In the genomic region with DNA sequence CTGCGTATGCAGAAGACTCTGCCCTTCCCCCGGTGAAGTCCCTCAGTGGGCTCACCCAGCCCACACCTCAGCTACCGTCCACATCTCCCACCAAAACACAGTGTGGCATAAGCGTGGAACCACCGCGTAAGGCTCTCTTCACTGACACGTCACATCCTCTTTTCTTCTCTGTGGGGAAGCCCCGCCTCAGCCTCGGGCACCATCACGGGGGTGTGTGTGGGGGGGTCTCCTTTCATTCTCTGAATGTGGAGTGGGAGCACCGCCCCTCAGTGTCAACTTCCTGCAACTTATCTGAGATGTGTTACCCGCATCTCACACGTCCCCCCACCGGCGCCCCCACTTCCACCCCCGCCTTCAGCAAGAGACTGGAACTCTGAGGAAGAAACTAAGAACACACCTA, we compare ENCODE assay signal across 9 cellular contexts.
DNase-seq lines count a peak whose midpoint lies in the region; ATAC-seq and TF ChIP-seq lines count a peak whose summit lies in the region.
"Had no signal": no experiment of that assay in that cellular context is flagged by ENCODE, and none has a peak within 500 bp of the region (broad histone marks: within the 10 kb centered on the region; RNA-seq: fewer than 3 reads in every experiment).

No MANE protein-coding gene starts in this region.

- no peaks in the 10 kb centered on the region for H3K27me3 ChIP-seq in upper lobe of left lung
- H3K27me3 ChIP-seq: cardiac muscle cell had no signal

- peak overlapping the region in 2 of 4 donors; percentile 3 to 13 for H3K4me3 ChIP-seq in upper lobe of left lung
- H3K4me3 ChIP-seq in coronary artery = no peak overlapping the region
- H3K4me3 ChIP-seq: cardiac muscle cell had no signal

- TF ChIP-seq CTCF in upper lobe of left lung (IDR thresholded peaks at IDR 0.05) (no peak), coronary artery (IDR thresholded peaks at IDR 0.05) (no peak)

- WGBS in upper lobe of left lung, 2 donors = 49 to 61% methylated on average over 15 to 16 of the region's 16 CpGs

- no peak for TF ChIP-seq POLR2A in upper lobe of left lung (IDR thresholded peaks at IDR 0.05)

- H3K9me3 ChIP-seq in upper lobe of left lung = no peaks in the 10 kb centered on the region

- no peak for TF ChIP-seq EP300 in upper lobe of left lung (IDR thresholded peaks at IDR 0.05)

- H3K36me3 ChIP-seq in upper lobe of left lung = no peaks in the 10 kb centered on the region
- H3K36me3 ChIP-seq: cardiac muscle cell had no signal

- peak; percentile 19 to 62 (median 38) for DNase-seq in activated naive CD4-positive, alpha-beta T cell (lab: John Stamatoyannopoulos, UW)
- peak; percentile 60 for DNase-seq in sciatic nerve (ENCODE audit: low spot score)
- peak; percentile 55 for DNase-seq in upper lobe of left lung
- DNase-seq in HK-2 (ENCODE audit: unreplicated experiment) = no peak
- no peak for DNase-seq in OCI-M2 (lab: John Stamatoyannopoulos, UW; ENCODE audit: unreplicated experiment)
- DNase-seq in coronary artery (ENCODE audit: low spot score) = no peak
- DNase-seq: NCI-H526 treated with DMSO at 0.1 percent for 48 hours had no signal

- ATAC-seq in activated CD4-positive, CD25-positive, alpha-beta regulatory T cell treated with anti-CD3 and anti-CD28 coated beads, Interleukin-2, amount 50 U/mL, for 24 hours = peak; percentile 65 to 66
- ATAC-seq in sciatic nerve (peak; percentile 56), upper lobe of left lung (ENCODE audit: low FRiP score in 2 of 2) (peak; percentile 60 to 66)

- H3K27ac ChIP-seq in upper lobe of left lung (peak overlapping the region in 2 of 4 donors; percentile 30 to 49), coronary artery (no peak overlapping the region)
- H3K27ac ChIP-seq: cardiac muscle cell had no signal

- intact Hi-C loops in sciatic nerve (cut with DNase I) = no loop called here

- H3K4me1 ChIP-seq in upper lobe of left lung = peaks cover 0 to 3% (median 0%) of the 10 kb centered on the region in 4 donors

Comparison
In these comparisons a context has a peak if more than half of its experiments do, and no peak if none do; other contexts are left out.
1. DNase-seq: peak in activated naive CD4-positive, alpha-beta T cell (4 of 4), sciatic nerve (single experiment) and upper lobe of left lung (2 of 2); none in HK-2 (single experiment), OCI-M2 (single experiment) and coronary artery (single experiment).
2. Peak in every context shown above with its lines, with median percentiles within 50 percentile points of each other: ATAC-seq.